ENCODE assay signal across 8 cellular contexts in genomic region chr2:84077504-84077903, GRCh38.
DNase-seq lines count a peak whose midpoint lies in the region; FAIRE-seq and TF ChIP-seq lines count a peak whose summit lies in the region.

No MANE protein-coding gene starts in this region.

- no peak overlapping the region for H3K4me2 ChIP-seq in astrocyte (ENCODE audit: low read length)

- no peak overlapping the region for H2AFZ ChIP-seq in astrocyte (ENCODE audit: low read depth, low read length)

- DNase-seq in NAMALWA (ENCODE audit: low spot score) = peak; percentile 55
- DNase-seq in astrocyte (ENCODE audit: low read depth) = no peak
- DNase-seq in neural crest cell (ENCODE audit: low read depth, low spot score) = peak; percentile 29
- DNase-seq in frontal cortex (ENCODE audit: low spot score in 2 of 2) = no peak
- no peak for DNase-seq in putamen (ENCODE audit: low spot score)
- DNase-seq in CD4-positive, alpha-beta memory T cell = no peak

- H3K4me3 ChIP-seq in astrocyte (ENCODE audit: insufficient read depth, low read depth, low read length) = no peak overlapping the region
- H3K4me3 ChIP-seq in CD4-positive, alpha-beta memory T cell (ENCODE audit: low read length in 2 of 2) = no peak overlapping the region

- TF ChIP-seq CTCF in 22Rv1 (IDR thresholded peaks at IDR 0.05) = peak; percentile 78
- peak; percentile 39; the same call in 2 of the 3 replicates for TF ChIP-seq CTCF in GM12872 (IDR thresholded peaks at IDR 0.05; ENCODE audit: insufficient read depth, low read depth, low read length)
- TF ChIP-seq CTCF in astrocyte (IDR thresholded peaks at IDR 0.05; ENCODE audit: insufficient read depth, low read depth, low read length) = peak; percentile 26
- peak; percentile 67 for TF ChIP-seq CTCF in neural crest cell (conservative IDR thresholded peaks at IDR 0.05)

- H3K36me3 ChIP-seq in astrocyte (ENCODE audit: insufficient read depth, low read length) = no peaks in the 10 kb centered on the region
- no peaks in the 10 kb centered on the region for H3K36me3 ChIP-seq in CD4-positive, alpha-beta memory T cell (ENCODE audit: insufficient read depth, low read length)

- no peaks in the 10 kb centered on the region for H4K20me1 ChIP-seq in astrocyte (ENCODE audit: insufficient read depth, low read length)

- H3K9me3 Mint-ChIP-seq in astrocyte (ENCODE audit: unreplicated experiment) (no peaks in the 10 kb centered on the region), neural crest cell (no peaks in the 10 kb centered on the region)
- H3K9me3 Mint-ChIP-seq in CD4-positive, alpha-beta memory T cell = no peaks in the 10 kb centered on the region

- H3K27ac Mint-ChIP-seq in astrocyte (ENCODE audit: unreplicated experiment) (no peak overlapping the region), neural crest cell (ENCODE audit: unreplicated experiment) (no peak overlapping the region)
- H3K27ac Mint-ChIP-seq in CD4-positive, alpha-beta memory T cell = no peak overlapping the region

- H3K36me3 Mint-ChIP-seq in astrocyte (ENCODE audit: low read depth, unreplicated experiment) = no peaks in the 10 kb centered on the region
- no peaks in the 10 kb centered on the region for H3K36me3 Mint-ChIP-seq in neural crest cell (ENCODE audit: low read depth)
- H3K36me3 Mint-ChIP-seq in CD4-positive, alpha-beta memory T cell = no peaks in the 10 kb centered on the region

- no peak overlapping the region for H3K9ac ChIP-seq in astrocyte (ENCODE audit: low read length)

- FAIRE-seq in astrocyte (lab: Jason Lieb, UNC) (no peak), frontal cortex (lab: Jason Lieb, UNC) (no peak)

- no peaks in the 10 kb centered on the region for H3K4me1 ChIP-seq in astrocyte (ENCODE audit: insufficient read depth, low read length)
- H3K4me1 ChIP-seq in CD4-positive, alpha-beta memory T cell (ENCODE audit: insufficient read depth, low read length) = no peaks in the 10 kb centered on the region

- H3K9me3 ChIP-seq in astrocyte (ENCODE audit: insufficient read depth, low read depth, low read length) = peaks cover under 1% of the 10 kb centered on the region
- no peaks in the 10 kb centered on the region for H3K9me3 ChIP-seq in CD4-positive, alpha-beta memory T cell (ENCODE audit: control insufficient read depth in 1 of 2, low read length in 2 of 2)

- no peaks in the 10 kb centered on the region for H3K27me3 ChIP-seq in astrocyte (ENCODE audit: insufficient read depth, low read length)
- H3K27me3 ChIP-seq in CD4-positive, alpha-beta memory T cell (ENCODE audit: insufficient read depth, low read length) = no peaks in the 10 kb centered on the region

- H3K4me1 Mint-ChIP-seq in astrocyte (ENCODE audit: low read depth, unreplicated experiment) (no peaks in the 10 kb centered on the region), neural crest cell (no peaks in the 10 kb centered on the region)
- H3K4me1 Mint-ChIP-seq in CD4-positive, alpha-beta memory T cell = no peaks in the 10 kb centered on the region

- POLR2A ChIA-PET in CD4-positive, alpha-beta memory T cell (lab: Charles Lee; ENCODE audit: partially characterized antibody) = no interaction called here

- peaks cover 2% of the 10 kb centered on the region for H3K27me3 Mint-ChIP-seq in astrocyte (ENCODE audit: low read depth, unreplicated experiment)
- H3K27me3 Mint-ChIP-seq in neural crest cell (ENCODE audit: low read depth) = no peaks in the 10 kb centered on the region
- H3K27me3 Mint-ChIP-seq in CD4-positive, alpha-beta memory T cell = peaks cover 2 to 7% of the 10 kb centered on the region in 2 donors

- H3K79me2 ChIP-seq in astrocyte (ENCODE audit: insufficient read depth, low read length) = no peaks in the 10 kb centered on the region

- intact Hi-C loops in CD4-positive, alpha-beta memory T cell (cut with micrococcal nuclease) = no loop called here

- CTCF ChIA-PET in CD4-positive, alpha-beta memory T cell (lab: Charles Lee; ENCODE audit: partially characterized antibody) = no interaction called here

- H3K27ac ChIP-seq in 22Rv1 = no peak overlapping the region
- no peak overlapping the region for H3K27ac ChIP-seq in astrocyte (ENCODE audit: low read depth, low read length)
- no peak overlapping the region for H3K27ac ChIP-seq in CD4-positive, alpha-beta memory T cell (ENCODE audit: low read depth, low read length)

- H3K4me3 Mint-ChIP-seq in astrocyte (ENCODE audit: unreplicated experiment) (no peak overlapping the region), neural crest cell (no peak overlapping the region)
- H3K4me3 Mint-ChIP-seq in CD4-positive, alpha-beta memory T cell = no peak overlapping the region

Comparison
In these comparisons a context has a peak if more than half of its experiments do, and no peak if none do; other contexts are left out.
1. CTCF ChIP-seq: peak in every context shown above with its lines; median percentile 78 in 22Rv1; 67 in neural crest cell; 39 in GM12872; 26 in astrocyte.
2. DNase-seq: peak in NAMALWA (single experiment) and neural crest cell (single experiment); none in astrocyte (single experiment), frontal cortex (0 of 2), putamen (single experiment) and CD4-positive, alpha-beta memory T cell (0 of 5).